In the genomic region with DNA sequence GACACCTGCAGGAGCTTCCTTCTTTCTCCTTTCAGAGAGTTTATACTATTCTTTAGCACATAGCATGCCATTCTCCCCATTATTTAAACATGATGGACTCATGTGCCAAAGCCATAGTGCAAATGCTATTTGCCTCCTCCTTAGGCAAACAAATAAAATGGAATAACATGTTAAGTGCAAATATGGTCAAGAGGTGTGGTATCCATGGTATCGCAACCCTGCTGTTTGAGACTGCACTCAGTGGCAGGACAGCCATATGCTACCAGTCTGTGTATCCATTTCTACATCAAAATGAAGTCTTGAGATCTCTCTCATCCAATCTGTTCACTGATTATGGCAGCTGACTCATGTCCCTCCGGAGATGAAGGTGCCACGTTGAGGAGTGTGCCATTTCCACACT, we compare ENCODE assay signal across 21 cellular contexts. TPM values are rescaled to one million over a fixed set of nuclear protein-coding genes. Genes with fewer than 3 reads are reported as not detected.
DNase-seq lines count a peak whose midpoint lies in the region; ATAC-seq and TF ChIP-seq lines count a peak whose summit lies in the region.
"Had no signal": no experiment of that assay in that cellular context is flagged by ENCODE, and none has a peak within 500 bp of the region (broad histone marks: within the 10 kb centered on the region; RNA-seq: fewer than 3 reads in every experiment).

No MANE protein-coding gene starts in this region.

- H3K36me3 Mint-ChIP-seq in Calu3 (ENCODE audit: insufficient read depth, unreplicated experiment) = no peaks in the 10 kb centered on the region
- no peaks in the 10 kb centered on the region for H3K36me3 Mint-ChIP-seq in stimulated activated naive B cell treated with anti-CD40 and anti-IgM and Interleukin-4, amounts not matched to agents 10 μg/mL and 1 μg/mL and 100 μg/mL, for 72 hours
- H3K36me3 Mint-ChIP-seq: activated naive CD8-positive, alpha-beta T cell had no signal

- no peaks in the 10 kb centered on the region for H3K9me3 ChIP-seq in mucosa of descending colon
- H3K9me3 ChIP-seq: esophagus squamous epithelium had no signal

- no peak for TF ChIP-seq CTCF in mucosa of descending colon (IDR thresholded peaks at IDR 0.05)
- no peak for TF ChIP-seq CTCF in Calu3 (IDR thresholded peaks at IDR 0.05; ENCODE audit: unreplicated experiment)

- no peaks in the 10 kb centered on the region for H3K27me3 Mint-ChIP-seq in Calu3 (ENCODE audit: unreplicated experiment)
- peaks cover 15 to 21% of the 10 kb centered on the region in 2 donors for H3K27me3 Mint-ChIP-seq in stimulated activated naive B cell treated with anti-CD40 and anti-IgM and Interleukin-4, amounts not matched to agents 10 μg/mL and 1 μg/mL and 100 μg/mL, for 72 hours

- H3K27ac Mint-ChIP-seq in Calu3 (ENCODE audit: unreplicated experiment) = no peak overlapping the region
- no peak overlapping the region for H3K27ac Mint-ChIP-seq in stimulated activated naive B cell treated with anti-CD40 and anti-IgM and Interleukin-4, amounts not matched to agents 10 μg/mL and 1 μg/mL and 100 μg/mL, for 72 hours
- H3K27ac Mint-ChIP-seq: activated CD8-positive, alpha-beta T cell treated with anti-CD3 and anti-CD28 coated beads, Interleukin-2, amount 10 ng/mL, durations not matched to agents 7 days and 5 days; activated naive CD8-positive, alpha-beta T cell; effector memory CD8-positive, alpha-beta T cell had no signal

- no peak overlapping the region for H3K4me3 Mint-ChIP-seq in Calu3 (ENCODE audit: low read depth, unreplicated experiment)
- H3K4me3 Mint-ChIP-seq in stimulated activated naive B cell treated with anti-CD40 and anti-IgM and Interleukin-4, amounts not matched to agents 10 μg/mL and 1 μg/mL and 100 μg/mL, for 72 hours = no peak overlapping the region
- H3K4me3 Mint-ChIP-seq: activated CD8-positive, alpha-beta T cell treated with anti-CD3 and anti-CD28 coated beads, Interleukin-2, amount 10 ng/mL, durations not matched to agents 7 days and 5 days; activated naive CD8-positive, alpha-beta T cell; effector memory CD8-positive, alpha-beta T cell; neural crest cell had no signal

- no peaks in the 10 kb centered on the region for H3K4me1 Mint-ChIP-seq in Calu3 (ENCODE audit: low read depth, unreplicated experiment)
- no peaks in the 10 kb centered on the region for H3K4me1 Mint-ChIP-seq in stimulated activated naive B cell treated with anti-CD40 and anti-IgM and Interleukin-4, amounts not matched to agents 10 μg/mL and 1 μg/mL and 100 μg/mL, for 72 hours
- H3K4me1 Mint-ChIP-seq: neural crest cell had no signal

- DNase-seq in DMS153 (lab: John Stamatoyannopoulos, UW) (peak; percentile 98), NCI-H146 (lab: John Stamatoyannopoulos, UW) (peak; percentile 79), NCI-H524 treated with DMSO at 0.1 percent for 48 hours (lab: John Stamatoyannopoulos, UW) (peak; percentile 74), mucosa of descending colon (peak in 2 of 3 donors; percentile 27 to 59), SK-N-DZ (ENCODE audit: low spot score) (no peak), Calu3 (no peak)
- DNase-seq in activated naive CD4-positive, alpha-beta T cell treated with Interleukin-2 at 50 U/mL for 16 hours = no peak
- no peak for DNase-seq in stimulated activated naive B cell treated with anti-CD40 and anti-IgM and Interleukin-4, amounts not matched to agents 10 μg/mL and 1 μg/mL and 100 μg/mL, for 72 hours
- DNase-seq: activated CD8-positive, alpha-beta T cell treated with anti-CD3 and anti-CD28 coated beads, Interleukin-2, amount 10 ng/mL, durations not matched to agents 7 days and 5 days; activated T-cell treated with anti-CD3 and anti-CD28 coated beads, Interleukin-2, amount 50 U/mL, for 48 hours; effector memory CD8-positive, alpha-beta T cell; esophagus squamous epithelium; midbrain; MV-4-11; NCI-H526; stimulated activated CD4-positive, alpha-beta T cell treated with anti-CD3 and anti-CD28 coated beads, Interleukin-12 subunit alpha, Interleukin-12 subunit beta, amount 100 ng/mL, for 4 hours had no signal

- H3K9me3 Mint-ChIP-seq in Calu3 (ENCODE audit: low read depth, unreplicated experiment) = no peaks in the 10 kb centered on the region
- H3K9me3 Mint-ChIP-seq in stimulated activated naive B cell treated with anti-CD40 and anti-IgM and Interleukin-4, amounts not matched to agents 10 μg/mL and 1 μg/mL and 100 μg/mL, for 72 hours = no peaks in the 10 kb centered on the region
- H3K9me3 Mint-ChIP-seq: effector memory CD8-positive, alpha-beta T cell; neural crest cell had no signal

- peak; percentile 96 for ATAC-seq in mucosa of descending colon
- no peak for ATAC-seq in stimulated activated naive B cell treated with anti-CD40 and anti-IgM and Interleukin-4, amounts not matched to agents 10 μg/mL and 1 μg/mL and 100 μg/mL, for 72 hours (replicated peaks)
- ATAC-seq: activated CD8-positive, alpha-beta T cell treated with anti-CD3 and anti-CD28 coated beads, Interleukin-2, amount 10 ng/mL, durations not matched to agents 7 days and 5 days; effector memory CD8-positive, alpha-beta T cell had no signal

- no peaks in the 10 kb centered on the region for H3K36me3 ChIP-seq in mucosa of descending colon (ENCODE audit: low read depth)
- H3K36me3 ChIP-seq: esophagus squamous epithelium had no signal

- no peaks in the 10 kb centered on the region for H3K4me1 ChIP-seq in mucosa of descending colon (ENCODE audit: low read depth)
- H3K4me1 ChIP-seq: esophagus squamous epithelium had no signal

- intact Hi-C loops in mucosa of descending colon (cut with DNase I, micrococcal nuclease) (no loop called here), Calu3 (cut with micrococcal nuclease; ENCODE audit: unreplicated experiment) (no loop called here)

- no peak overlapping the region for H3K4me3 ChIP-seq in mucosa of descending colon
- H3K4me3 ChIP-seq: esophagus squamous epithelium, K562 had no signal

- BruUV-seq in Calu3 (replicated peaks; lab: Mats Ljungman, UMichigan) = no TSS peak

- CTCF ChIA-PET in Calu3 (lab: Charles Lee) = interaction anchor here (0.9 kb wide), 1 partner anchor 49 kb away, joined by 3 read pairs; no protein-coding TSS in a partner anchor

RNA-seq across cellular contexts. Expression of a gene that starts 22.8 kb away (rescaled TPM):
- total RNA-seq in mucosa of descending colon = 100 to 1,000 TPM in 1 of 3 donors, 10 to 100 TPM in 2; 24.2 to 106 (median 70.6) TPM
- polyA plus RNA-seq in SK-N-DZ (2014; cell fraction: cytosol; rRNA removed) = 1.1 TPM in 1 of 2 replicates, not detected in the other
- polyA plus RNA-seq in SK-N-DZ (2014; cell fraction: nucleus; rRNA removed) = not detected in 2 replicates
- not detected in 2 replicates for total RNA-seq in Calu3 (2022)
- total RNA-seq: activated CD8-positive, alpha-beta T cell treated with anti-CD3 and anti-CD28 coated beads, Interleukin-2, amount 10 ng/mL, durations not matched to agents 7 days and 5 days; chondrocyte; esophagus squamous epithelium; neural crest cell had no signal
- polyA plus RNA-seq: AG04450 had no signal

RNA-seq across cellular contexts. Expression of a gene that starts 28.7 kb away (rescaled TPM):
- total RNA-seq in mucosa of descending colon (10 to 100 TPM; 24.6 to 42.4 (median 30.2) TPM), Calu3 (2022) (31.6 and 36.9 TPM in 2 replicates)
- polyA plus RNA-seq in SK-N-DZ (2014; cell fraction: cytosol; rRNA removed) = 16.6 and 18.1 TPM in 2 replicates
- 32.1 and 52.6 TPM in 2 replicates for polyA plus RNA-seq in SK-N-DZ (2014; cell fraction: nucleus; rRNA removed)

RNA-seq across cellular contexts. Expression of a gene that starts 55.3 kb away (rescaled TPM):
- total RNA-seq in mucosa of descending colon (10 to 100 TPM; 16.9 to 27.6 (median 22.8) TPM), Calu3 (2022) (25.9 and 60.8 TPM in 2 replicates)
- polyA plus RNA-seq in SK-N-DZ (2014; cell fraction: cytosol; rRNA removed) = 0.06 and 0.10 TPM in 2 replicates
- polyA plus RNA-seq in SK-N-DZ (2014; cell fraction: nucleus; rRNA removed) = 0.37 and 1.3 TPM in 2 replicates
- total RNA-seq: neural crest cell had no signal

Comparison
In these comparisons a context has a peak if more than half of its experiments do, and no peak if none do; other contexts are left out.
1. DNase-seq: peak in DMS153 (single experiment), NCI-H146 (single experiment), NCI-H524 treated with DMSO at 0.1 percent for 48 hours (single experiment) and mucosa of descending colon (2 of 3); none in SK-N-DZ (single experiment), Calu3 (single experiment), activated naive CD4-positive, alpha-beta T cell treated with Interleukin-2 at 50 U/mL for 16 hours (single experiment) and stimulated activated naive B cell treated with anti-CD40 and anti-IgM and Interleukin-4, amounts not matched to agents 10 μg/mL and 1 μg/mL and 100 μg/mL, for 72 hours (single experiment).
2. RNA of a gene that starts 22.8 kb away (total RNA-seq): 24.2 to 106 TPM in mucosa of descending colon; not detected in Calu3; every median in the first group is over 10 times any median in the second.